Comparison of ENCODE assay signal across 8 cellular contexts in the genomic region with DNA sequence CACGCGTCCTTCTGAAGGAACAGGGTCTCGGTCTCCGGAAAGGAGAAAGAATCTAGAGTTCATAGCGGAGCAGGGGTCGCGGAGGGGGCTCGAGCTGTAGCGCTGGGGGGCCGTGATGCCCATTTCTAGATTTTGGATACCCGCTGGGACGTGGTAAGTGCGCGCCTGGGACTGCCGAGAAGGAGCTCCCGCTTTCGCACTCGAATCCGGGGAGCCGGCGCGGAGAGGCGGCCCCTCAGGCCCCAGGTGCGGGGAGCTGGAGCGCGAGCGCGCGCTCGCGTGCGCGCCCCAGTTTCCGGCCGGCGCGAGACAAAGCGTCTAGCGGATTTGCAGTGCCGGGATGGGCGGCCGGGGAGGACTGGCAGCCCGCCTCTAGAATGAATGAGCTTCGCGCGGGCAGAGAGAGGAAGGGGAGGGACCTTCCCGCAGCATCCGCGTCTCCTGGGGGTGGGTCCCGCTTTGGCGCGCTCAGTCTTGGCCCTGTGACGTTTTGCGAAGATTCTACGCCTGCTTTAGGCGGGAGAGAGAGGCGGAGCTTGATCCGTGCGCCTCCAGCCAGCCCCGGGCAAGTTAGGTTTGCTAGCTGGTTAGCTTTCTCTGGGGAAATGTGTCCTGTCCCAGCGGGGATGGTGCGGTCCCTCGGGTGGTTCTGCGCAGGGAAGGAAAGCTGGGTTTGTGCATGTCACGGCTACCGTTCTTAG. TPM values are rescaled to one million over a fixed set of nuclear protein-coding genes. Genes with fewer than 3 reads are reported as not detected.
A peak's percentile ranks its signal among the peaks of the same experiment; 100 is the strongest.
DNase-seq lines count a peak whose midpoint lies in the region; ATAC-seq, FAIRE-seq and TF ChIP-seq lines count a peak whose summit lies in the region.

No MANE protein-coding gene starts in this region.

- POLR2A ChIA-PET in Caco-2 (lab: Charles Lee), result interaction anchor here (0.6 to 1.2 kb wide), 9 partner anchors 9 to 1283 kb away, joined by 3 to 11 read pairs (median 4); partner anchors contain the start of gene PHAX

- peak overlapping the region; percentile 99 for H3K4me3 Mint-ChIP-seq in Caco-2 (ENCODE audit: unreplicated experiment)

- no peak for TF ChIP-seq CTCF in Caco-2 (IDR thresholded peaks at IDR 0.05; ENCODE audit: insufficient read depth in 1 of 2, low read depth in 1 of 2, low read length in 1 of 2, severe bottlenecking in 1 of 2, unreplicated experiment in 1 of 2)

- H3K9me3 ChIP-seq in Caco-2, result no peaks in the 10 kb centered on the region

- H3K36me3 ChIP-seq in Caco-2 (ENCODE audit: control insufficient read depth, insufficient read depth, low read length), result no peaks in the 10 kb centered on the region

- peak; percentile 56 for ATAC-seq in GM21390 (IDR thresholded peaks at IDR 0.05; ENCODE audit: unreplicated experiment)

- H3K27me3 ChIP-seq in Caco-2 (replicated peaks; ENCODE audit: control insufficient read depth, insufficient read depth, low read length), result no peaks in the 10 kb centered on the region

- H3K4me1 ChIP-seq in Caco-2, result peaks cover 15% of the 10 kb centered on the region

- peak overlapping the region; percentile 92 for H3K4me3 ChIP-seq in Caco-2 (ENCODE audit: low read depth, low read length)

- H3K4me1 Mint-ChIP-seq in Caco-2 (ENCODE audit: low read depth, unreplicated experiment), result peaks cover 6% of the 10 kb centered on the region

- CTCF ChIA-PET in Caco-2 (lab: Charles Lee), result interaction anchor here (0.6 to 2.5 kb wide), 14 partner anchors 9 to 1319 kb away, joined by 3 to 14 read pairs (median 4); partner anchors contain the start of genes ALDH7A1 and PHAX

- peak overlapping the region; percentile 96 for H3K27ac Mint-ChIP-seq in Caco-2 (ENCODE audit: unreplicated experiment)

- no peaks in the 10 kb centered on the region for H3K27me3 Mint-ChIP-seq in Caco-2 (ENCODE audit: insufficient read depth, unreplicated experiment)

- no peaks in the 10 kb centered on the region for H3K9me3 Mint-ChIP-seq in Caco-2 (ENCODE audit: unreplicated experiment)

- FAIRE-seq in endometrium (lab: Jason Lieb, UNC), result peak; percentile 31

- intact Hi-C loops in Caco-2 (cut with micrococcal nuclease; ENCODE audit: unreplicated experiment), result loop anchor here (1.0 to 2.0 kb wide), 2 partner anchors 31 to 178 kb away; partner anchors contain the start of gene PHAX

- DNase-seq in Caco-2 (peak; percentile 92 to 96), HUDEP-2 (lab: John Stamatoyannopoulos, UW; ENCODE audit: unreplicated experiment in 76 of 76) (peak; percentile 38 to 96 (median 92)), NOMO-1 treated with dmso at 0.1 percent for 144 hours (lab: John Stamatoyannopoulos, UW; ENCODE audit: unreplicated experiment) (peak; percentile 98), midbrain (lab: John Stamatoyannopoulos, UW) (peak; percentile 84)
- peak; percentile 88 for DNase-seq in activated CD8-positive, alpha-beta memory T cell treated with anti-CD3 and anti-CD28 coated beads, Interleukin-2, amount 50 U/mL, for 24 hours (ENCODE audit: extremely low read depth)
- DNase-seq in stimulated activated CD8-positive, alpha-beta memory T cell treated with anti-CD3 and anti-CD28 coated beads, Interleukin-15, amount 100 ng/mL, for 48 hours (ENCODE audit: low read depth in 2 of 2), result peak; percentile 93 to 94

- no TSS peak for BruUV-seq in Caco-2 (replicated peaks; lab: Mats Ljungman, UMichigan)

- H3K36me3 Mint-ChIP-seq in Caco-2 (ENCODE audit: insufficient read depth, unreplicated experiment), result peaks cover 28% of the 10 kb centered on the region

RNA-seq across cellular contexts. Expression of gene LMNB1, which starts 1.2 kb away (rescaled TPM):
- total RNA-seq in Caco-2 (2022), result 143 and 152 TPM in 2 replicates

Comparison
In these comparisons a context has a peak if more than half of its experiments do, and no peak if none do; other contexts are left out.
1. Peak in every context shown above with its lines: DNase-seq, ATAC-seq and H3K4me3 ChIP-seq.